Comparison of ENCODE assay signal across 11 cellular contexts in genomic region chr5:168946363-168946762, GRCh38.
A peak's percentile ranks its signal among the peaks of the same experiment; 100 is the strongest.
DNase-seq lines count a peak whose midpoint lies in the region; ATAC-seq and TF ChIP-seq lines count a peak whose summit lies in the region.
"Had no signal": no experiment of that assay in that cellular context is flagged by ENCODE, and none has a peak within 500 bp of the region (broad histone marks: within the 10 kb centered on the region; RNA-seq: fewer than 3 reads in every experiment).

No MANE protein-coding gene starts in this region.

- H2AFZ ChIP-seq in SK-N-SH (ENCODE audit: low read depth), result no peak overlapping the region

- POLR2A ChIA-PET in SK-N-SH (lab: Yijun Ruan, JAX), result interaction anchor here (0.8 to 1.7 kb wide), 2 partner anchors 61 to 101 kb away, joined by 3 to 7 read pairs; no protein-coding TSS in a partner anchor

- no peaks in the 10 kb centered on the region for H4K20me1 ChIP-seq in SK-N-SH (ENCODE audit: insufficient read depth)

- H3K9ac ChIP-seq in SK-N-SH, result no peak overlapping the region

- WGBS in SK-N-SH (ENCODE audit: low lambda C conversion rate), result 85% methylated on average over 5 of the region's 6 CpGs
- 92 to 93% methylated on average over 6 of the region's 6 CpGs for WGBS in aorta, 2 donors

- ATAC-seq in Right ventricle myocardium inferior, result peak; percentile 23
- ATAC-seq in aorta (ENCODE audit: low FRiP score), result peak; percentile 31
- no peak for ATAC-seq in GM19455 (IDR thresholded peaks at IDR 0.05; ENCODE audit: unreplicated experiment)
- ATAC-seq: naive thymus-derived CD4-positive, alpha-beta T cell had no signal

- H3K9me3 ChIP-seq in SK-N-SH, result no peaks in the 10 kb centered on the region
- no peaks in the 10 kb centered on the region for H3K9me3 ChIP-seq in left ventricle myocardium inferior (replicated peaks)
- H3K9me3 ChIP-seq in aorta (ENCODE audit: control insufficient read depth, low read length), result no peaks in the 10 kb centered on the region

- H3K9me2 ChIP-seq in SK-N-SH, result no peaks in the 10 kb centered on the region

- H3K79me2 ChIP-seq in SK-N-SH (ENCODE audit: insufficient read depth), result no peaks in the 10 kb centered on the region

- H3F3A ChIP-seq in SK-N-SH (replicated peaks; ENCODE audit: insufficient read depth), result no peaks in the 10 kb centered on the region

- intact Hi-C loops in Right ventricle myocardium inferior (cut with DNase I) (loop anchor here (2.0 to 5.0 kb wide), 2 partner anchors 239 to 266 kb away; no protein-coding TSS in a partner anchor), cardiac septum (cut with DNase I) (loop anchor here (5.0 kb wide), 1 partner anchor 239 kb away; no protein-coding TSS in a partner anchor), left ventricle myocardium inferior (cut with micrococcal nuclease) (no loop called here), aorta (cut with DNase I) (no loop called here)

- no peak for TF ChIP-seq EP300 in SK-N-SH (IDR thresholded peaks at IDR 0.05; ENCODE audit: borderline replicate concordance in 1 of 2, low read depth in 1 of 2, low read length in 1 of 2)

- H3K4me1 ChIP-seq in SK-N-SH (ENCODE audit: control insufficient read depth in 1 of 2, insufficient read depth in 2 of 2, low read depth in 1 of 2, low read length in 1 of 2) (peaks cover 0 to 72% of the 10 kb centered on the region in 2 experiments; a peak in 2 of 4 replicates), left ventricle myocardium inferior (peaks cover 11% of the 10 kb centered on the region), aorta (ENCODE audit: control insufficient read depth in 1 of 2, insufficient read depth in 2 of 2, low read length in 2 of 2) (no peaks in the 10 kb centered on the region)

- TF ChIP-seq RAD21 in SK-N-SH (IDR thresholded peaks at IDR 0.05; ENCODE audit: low read length), result peak; percentile 97

- no peak overlapping the region for H3K4me2 ChIP-seq in SK-N-SH

- H3K27me3 ChIP-seq in SK-N-SH (ENCODE audit: insufficient read depth) (no peaks in the 10 kb centered on the region), left ventricle myocardium inferior (ENCODE audit: low read depth) (no peaks in the 10 kb centered on the region), aorta (ENCODE audit: control insufficient read depth in 1 of 2, insufficient read depth in 2 of 2, low read length in 1 of 2) (no peaks in the 10 kb centered on the region)

- H3K27ac ChIP-seq in SK-N-SH (ENCODE audit: low read depth in 2 of 2, low read length in 1 of 2), result peak overlapping the region in 1 of 2 experiments; percentile 98; a peak in 2 of 4 replicates
- H3K27ac ChIP-seq in left ventricle myocardium inferior (replicated peaks), result no peak overlapping the region
- no peak overlapping the region for H3K27ac ChIP-seq in aorta (ENCODE audit: low read depth in 1 of 2, low read length in 2 of 2)
- H3K27ac ChIP-seq: epithelial cell of prostate had no signal

- H3K4me3 ChIP-seq in SK-N-SH (ENCODE audit: low read depth in 2 of 2, low read length in 1 of 2) (no peak overlapping the region; a peak in 1 of 4 replicates), left ventricle myocardium inferior (no peak overlapping the region), aorta (ENCODE audit: low read length in 2 of 2) (no peak overlapping the region)

- peak; percentile 38 for TF ChIP-seq CTCF in SK-N-SH (IDR thresholded peaks at IDR 0.05)
- TF ChIP-seq CTCF in left ventricle myocardium inferior (IDR thresholded peaks at IDR 0.05; ENCODE audit: borderline replicate concordance), result peak; percentile 47

- CTCF ChIA-PET in SK-N-SH (lab: Yijun Ruan, JAX), result interaction anchor here (0.6 to 6.3 kb wide), 60 partner anchors 13 to 676 kb away, joined by 3 to 55 read pairs (median 6); partner anchors contain the start of gene SLIT3

- DNase-seq in Right ventricle myocardium inferior (ENCODE audit: missing footprints), result no peak
- no peak for DNase-seq in cardiac septum (ENCODE audit: low spot score)
- peak; percentile 69 for DNase-seq in SK-N-SH
- DNase-seq in left ventricle myocardium inferior, result no peak
- DNase-seq in aorta, result no peak
- no peak for DNase-seq in LoVo (ENCODE audit: low spot score)
- no peak for DNase-seq in activated CD8-positive, alpha-beta memory T cell treated with anti-CD3 and anti-CD28 coated beads for 24 hours
- DNase-seq: COR-L47; naive thymus-derived CD4-positive, alpha-beta T cell had no signal

- no peaks in the 10 kb centered on the region for H3K36me3 ChIP-seq in SK-N-SH (replicated peaks in 1 of 2; ENCODE audit: control insufficient read depth in 1 of 2, insufficient read depth in 2 of 2, low read length in 1 of 2)
- no peaks in the 10 kb centered on the region for H3K36me3 ChIP-seq in left ventricle myocardium inferior
- no peaks in the 10 kb centered on the region for H3K36me3 ChIP-seq in aorta (ENCODE audit: control insufficient read depth in 1 of 2, insufficient read depth in 2 of 2, low read length in 1 of 2)

TF ChIP-seq in SK-N-SH, 30 proteins besides CTCF, POLR2A, EP300 and RAD21:
- TF ChIP-seq RXRA (IDR thresholded peaks at IDR 0.05; ENCODE audit: borderline replicate concordance, low read depth), result no peak
- no peak for TF ChIP-seq POLR2AphosphoS5 (IDR thresholded peaks at IDR 0.05; ENCODE audit: low read depth, low read length)
- no peak for TF ChIP-seq FOXJ3 (CRISPR knock-in tag; IDR thresholded peaks at IDR 0.05)
- TF ChIP-seq TEAD4 (IDR thresholded peaks at IDR 0.05; ENCODE audit: borderline replicate concordance, insufficient read depth), result no peak
- no peak for TF ChIP-seq TCF12 (IDR thresholded peaks at IDR 0.05)
- no peak for TF ChIP-seq NFIC (IDR thresholded peaks at IDR 0.05; ENCODE audit: borderline replicate concordance)
- TF ChIP-seq FOSL2 (IDR thresholded peaks at IDR 0.05; ENCODE audit: borderline replicate concordance, low read depth), result no peak
- TF ChIP-seq SMC3 (IDR thresholded peaks at IDR 0.05; ENCODE audit: low read depth, low read length), result peak; percentile 83
- peak; percentile 58 for TF ChIP-seq RCOR1 (IDR thresholded peaks at IDR 0.05; ENCODE audit: low read length)
- no peak for TF ChIP-seq GATA2 (CRISPR knock-in tag; IDR thresholded peaks at IDR 0.05)
- TF ChIP-seq USF2 (IDR thresholded peaks at IDR 0.05; ENCODE audit: borderline replicate concordance, low read depth, low read length), result no peak

Comparison
In these comparisons a context has a peak if more than half of its experiments do, and no peak if none do; other contexts are left out.
1. intact Hi-C loops: an anchor here in Right ventricle myocardium inferior (2.0 to 5.0 kb wide) and cardiac septum (5.0 kb wide); none called in left ventricle myocardium inferior and aorta.